Comparison of ENCODE assay signal across 19 cellular contexts in genomic region chr5:133691448-133691847, GRCh38.
"Had no signal": no experiment of that assay in that cellular context is flagged by ENCODE, and none has a peak within 500 bp of the region (broad histone marks: within the 10 kb centered on the region; RNA-seq: fewer than 3 reads in every experiment).

No MANE protein-coding gene starts in this region.

- DNase-seq: activated CD4-positive, alpha-beta T cell treated with anti-CD3 and anti-CD28 coated beads, Interleukin-2, amount 10 ng/mL, durations not matched to agents 7 days and 5 days; activated CD8-positive, alpha-beta memory T cell treated with anti-CD3 and anti-CD28 coated beads, Interleukin-2, amount 50 U/mL, for 4 hours; activated effector memory CD4-positive, alpha-beta T cell treated with Interleukin-2 at 50 U/mL for 16 hours; activated naive CD4-positive, alpha-beta T cell treated with anti-CD3 and anti-CD28 coated beads, Interleukin-2, amount 10 ng/mL, durations not matched to agents 7 days and 5 days; activated naive CD8-positive, alpha-beta T cell treated with anti-CD3 and anti-CD28 coated beads, Interleukin-2, amount 50 U/mL, for 24 hours; activated T-cell treated with anti-CD3 and anti-CD28 coated beads, Interleukin-2, amount 50 U/mL, for 4 hours; anterior cingulate cortex; heart right ventricle; mesenchymal stem cell; naive thymus-derived CD8-positive, alpha-beta T cell; pancreas; stimulated activated naive B cell treated with anti-CD40 and anti-IgM and Interleukin-4, amounts not matched to agents 10 μg/mL and 1 μg/mL and 100 μg/mL, for 72 hours; T1000; upper lobe of right lung had no signal

- H3K27ac ChIP-seq: coronary artery, gastroesophageal sphincter, heart right ventricle, pancreas, sigmoid colon, spleen, thoracic aorta, upper lobe of right lung had no signal

- FAIRE-seq: pancreas had no signal

- H3K27me3 ChIP-seq: pancreas had no signal

- H3K4me1 ChIP-seq: gastroesophageal sphincter, heart right ventricle, pancreas, sigmoid colon, spleen, upper lobe of right lung had no signal

- H3K36me3 ChIP-seq: gastroesophageal sphincter, heart right ventricle, pancreas, sigmoid colon, spleen, thoracic aorta, upper lobe of right lung had no signal

- H3K9me3 ChIP-seq: gastroesophageal sphincter, heart right ventricle, pancreas, sigmoid colon, spleen, thoracic aorta, upper lobe of right lung had no signal

- H3K4me3 ChIP-seq: coronary artery, gastroesophageal sphincter, heart right ventricle, pancreas, sigmoid colon, spleen, thoracic aorta, upper lobe of right lung had no signal
